Comparison of ENCODE assay signal across 8 cellular contexts in genomic region chr9:122228906-122229837, GRCh38. TPM values are rescaled to one million over a fixed set of nuclear protein-coding genes. Genes with fewer than 3 reads are reported as not detected.
DNase-seq lines count a peak whose midpoint lies in the region; ATAC-seq, FAIRE-seq and TF ChIP-seq lines count a peak whose summit lies in the region.

TSS of gene LHX6 (minus strand) at chr9:122228957. CDS start at chr9:122228740, 217 bp downstream.

- TF ChIP-seq CTCF in bronchial epithelial cell (IDR thresholded peaks at IDR 0.05; ENCODE audit: insufficient read depth, low read length, severe bottlenecking), result no peak

- 16% methylated on average over 29 of the region's 29 CpGs for WGBS in HUES64

- ATAC-seq in HG02759 (IDR thresholded peaks at IDR 0.05; ENCODE audit: unreplicated experiment) (no peak), GM18505 (IDR thresholded peaks at IDR 0.05; ENCODE audit: unreplicated experiment) (no peak)

- no peak for TF ChIP-seq POLR2A in GM18505 (IDR thresholded peaks at IDR 0.05; ENCODE audit: borderline replicate concordance, extremely low read depth, insufficient read depth, insufficient read length)

- H3K27ac ChIP-seq in HUES64 (ENCODE audit: low read depth, low read length), result no peak within 1 kb of the TSS

- no peaks in the 10 kb centered on the region for H3K36me3 ChIP-seq in HUES64 (ENCODE audit: insufficient read depth, low read length)
- no peaks in the 10 kb centered on the region for H3K36me3 ChIP-seq in bronchial epithelial cell (ENCODE audit: control insufficient read depth, insufficient read depth, low read length)

- DNase-seq in A172 (ENCODE audit: low spot score) (peak; percentile 47), bronchial epithelial cell (ENCODE audit: low read depth) (peak; percentile 29), mesenteric fat pad (ENCODE audit: low spot score) (no peak), midbrain (lab: John Stamatoyannopoulos, UW) (no peak)
- no peak for DNase-seq in effector CD8-positive, alpha-beta T cell (lab: John Stamatoyannopoulos, UW)

- H3K4me3 ChIP-seq in HUES64 (ENCODE audit: low read length) (peak within 1 kb of the TSS; percentile 45), bronchial epithelial cell (ENCODE audit: low read depth, low read length) (peak within 1 kb of the TSS; percentile 6)

- FAIRE-seq in bronchial epithelial cell (lab: Jason Lieb, UNC), result no peak

- H3K27me3 ChIP-seq in HUES64 (ENCODE audit: insufficient read depth, low read length) (peaks cover 98% of the 10 kb centered on the region), bronchial epithelial cell (ENCODE audit: control insufficient read depth, insufficient read depth, low read length) (peaks cover 45% of the 10 kb centered on the region)

- H3K4me1 ChIP-seq in HUES64 (ENCODE audit: insufficient read depth, low read length), result peaks cover 22% of the 10 kb centered on the region

- no peaks in the 10 kb centered on the region for H3K9me3 ChIP-seq in HUES64 (ENCODE audit: insufficient read depth, low read depth, low read length)

- H3K9ac ChIP-seq in HUES64 (ENCODE audit: low read depth, low read length), result no peak within 1 kb of the TSS

RNA-seq across cellular contexts. Expression of gene LHX6, which starts in this region (rescaled TPM):
- total RNA-seq in A172 (2014; rRNA removed; shearing (Covaris generic)), result 2.2 and 2.5 TPM in 2 replicates
- polyA plus RNA-seq in HUES64 (2013, experiment 1 of 2), result 1.4 TPM
- 0.82 TPM for polyA plus RNA-seq in HUES64 (2013, experiment 2 of 2)
- 0.13 and 0.26 TPM in 2 replicates for total RNA-seq in bronchial epithelial cell
- 20.9 TPM for total RNA-seq in mesenteric fat pad

Comparison
In these comparisons a context has a peak if more than half of its experiments do, and no peak if none do; other contexts are left out.
1. Peak in DNase-seq and H3K4me3 ChIP-seq in bronchial epithelial cell; RNA of the gene not detected or under 1 TPM.